In the genomic region with DNA sequence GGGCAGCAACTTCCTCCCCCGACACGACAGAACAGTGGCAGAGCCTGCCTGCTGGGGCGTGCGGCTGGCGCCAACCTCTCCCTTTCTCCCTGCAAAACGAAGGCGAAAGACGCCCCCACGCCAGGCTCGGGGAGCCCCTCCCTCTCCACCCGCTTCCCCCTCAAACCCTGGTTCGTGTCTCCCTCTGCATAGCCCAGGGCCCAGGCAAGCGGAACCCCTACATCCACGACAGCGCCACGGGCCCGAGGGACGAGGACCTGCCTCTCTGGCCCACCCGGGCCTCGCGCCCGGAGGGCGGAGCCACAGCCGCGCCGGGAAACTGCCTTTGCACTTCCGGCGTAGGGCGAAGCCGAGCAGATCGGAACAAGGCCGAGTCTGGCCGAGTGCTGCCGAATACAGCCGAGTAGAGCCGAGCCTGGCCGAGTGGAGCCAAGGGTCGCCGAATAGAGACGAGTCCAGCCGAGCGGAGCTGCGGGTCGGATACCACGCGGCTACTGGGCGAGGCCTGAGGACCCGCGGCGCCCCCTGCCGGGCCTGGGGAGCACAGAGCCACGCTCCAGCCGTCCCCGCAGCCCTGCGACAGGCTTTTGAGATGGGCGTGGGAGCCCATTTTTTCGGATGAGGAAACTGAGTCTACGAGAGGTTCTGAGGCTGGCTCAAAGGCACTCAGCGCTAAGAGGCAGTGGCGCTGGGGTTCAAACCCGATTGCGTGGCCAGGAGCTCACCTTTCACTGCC, we compare ENCODE assay signal across 1 cellular context.
A peak's percentile ranks its signal among the peaks of the same experiment; 100 is the strongest.
TF ChIP-seq lines count a peak whose summit lies in the region.

No MANE protein-coding gene starts in this region.

TF ChIP-seq in HepG2, 621 proteins besides CTCF, POLR2A, EP300 and RAD21 (continued from another document and continues in another):
- TF ChIP-seq, protein P1, sequence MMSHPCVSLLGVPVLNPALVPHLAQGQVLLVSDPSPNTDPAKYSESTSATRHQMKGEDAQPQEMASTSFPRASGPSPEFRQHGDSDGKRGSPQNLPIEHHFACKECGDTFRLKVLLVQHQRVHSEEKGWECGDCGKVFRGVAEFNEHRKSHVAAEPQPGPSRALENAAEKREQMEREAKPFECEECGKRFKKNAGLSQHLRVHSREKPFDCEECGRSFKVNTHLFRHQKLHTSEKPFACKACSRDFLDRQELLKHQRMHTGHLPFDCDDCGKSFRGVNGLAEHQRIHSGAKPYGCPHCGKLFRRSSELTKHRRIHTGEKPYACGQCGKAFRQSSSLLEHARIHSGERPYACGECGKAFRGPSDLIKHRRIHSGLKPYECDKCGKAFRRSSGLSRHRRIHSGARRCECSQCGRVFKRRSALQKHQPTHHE (CRISPR knock-in tag; IDR thresholded peaks at IDR 0.05; ENCODE audit: borderline replicate concordance) = peak; percentile 42; the same call in 1 of the 2 replicates
- TF ChIP-seq, protein P2, sequence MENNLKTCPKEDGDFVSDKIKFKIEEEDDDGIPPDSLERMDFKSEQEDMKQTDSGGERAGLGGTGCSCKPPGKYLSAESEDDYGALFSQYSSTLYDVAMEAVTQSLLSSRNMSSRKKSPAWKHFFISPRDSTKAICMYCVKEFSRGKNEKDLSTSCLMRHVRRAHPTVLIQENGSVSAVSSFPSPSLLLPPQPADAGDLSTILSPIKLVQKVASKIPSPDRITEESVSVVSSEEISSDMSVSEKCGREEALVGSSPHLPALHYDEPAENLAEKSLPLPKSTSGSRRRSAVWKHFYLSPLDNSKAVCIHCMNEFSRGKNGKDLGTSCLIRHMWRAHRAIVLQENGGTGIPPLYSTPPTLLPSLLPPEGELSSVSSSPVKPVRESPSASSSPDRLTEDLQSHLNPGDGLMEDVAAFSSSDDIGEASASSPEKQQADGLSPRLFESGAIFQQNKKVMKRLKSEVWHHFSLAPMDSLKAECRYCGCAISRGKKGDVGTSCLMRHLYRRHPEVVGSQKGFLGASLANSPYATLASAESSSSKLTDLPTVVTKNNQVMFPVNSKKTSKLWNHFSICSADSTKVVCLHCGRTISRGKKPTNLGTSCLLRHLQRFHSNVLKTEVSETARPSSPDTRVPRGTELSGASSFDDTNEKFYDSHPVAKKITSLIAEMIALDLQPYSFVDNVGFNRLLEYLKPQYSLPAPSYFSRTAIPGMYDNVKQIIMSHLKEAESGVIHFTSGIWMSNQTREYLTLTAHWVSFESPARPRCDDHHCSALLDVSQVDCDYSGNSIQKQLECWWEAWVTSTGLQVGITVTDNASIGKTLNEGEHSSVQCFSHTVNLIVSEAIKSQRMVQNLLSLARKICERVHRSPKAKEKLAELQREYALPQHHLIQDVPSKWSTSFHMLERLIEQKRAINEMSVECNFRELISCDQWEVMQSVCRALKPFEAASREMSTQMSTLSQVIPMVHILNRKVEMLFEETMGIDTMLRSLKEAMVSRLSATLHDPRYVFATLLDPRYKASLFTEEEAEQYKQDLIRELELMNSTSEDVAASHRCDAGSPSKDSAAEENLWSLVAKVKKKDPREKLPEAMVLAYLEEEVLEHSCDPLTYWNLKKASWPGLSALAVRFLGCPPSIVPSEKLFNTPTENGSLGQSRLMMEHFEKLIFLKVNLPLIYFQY (CRISPR knock-in tag; IDR thresholded peaks at IDR 0.05; ENCODE audit: borderline replicate concordance) = peak; percentile 41; the same call in 1 of the 2 replicates
- TF ChIP-seq, protein P3, sequence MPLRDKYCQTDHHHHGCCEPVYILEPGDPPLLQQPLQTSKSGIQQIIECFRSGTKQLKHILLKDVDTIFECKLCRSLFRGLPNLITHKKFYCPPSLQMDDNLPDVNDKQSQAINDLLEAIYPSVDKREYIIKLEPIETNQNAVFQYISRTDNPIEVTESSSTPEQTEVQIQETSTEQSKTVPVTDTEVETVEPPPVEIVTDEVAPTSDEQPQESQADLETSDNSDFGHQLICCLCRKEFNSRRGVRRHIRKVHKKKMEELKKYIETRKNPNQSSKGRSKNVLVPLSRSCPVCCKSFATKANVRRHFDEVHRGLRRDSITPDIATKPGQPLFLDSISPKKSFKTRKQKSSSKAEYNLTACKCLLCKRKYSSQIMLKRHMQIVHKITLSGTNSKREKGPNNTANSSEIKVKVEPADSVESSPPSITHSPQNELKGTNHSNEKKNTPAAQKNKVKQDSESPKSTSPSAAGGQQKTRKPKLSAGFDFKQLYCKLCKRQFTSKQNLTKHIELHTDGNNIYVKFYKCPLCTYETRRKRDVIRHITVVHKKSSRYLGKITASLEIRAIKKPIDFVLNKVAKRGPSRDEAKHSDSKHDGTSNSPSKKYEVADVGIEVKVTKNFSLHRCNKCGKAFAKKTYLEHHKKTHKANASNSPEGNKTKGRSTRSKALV (CRISPR knock-in tag; IDR thresholded peaks at IDR 0.05) = peak; percentile 88
- TF ChIP-seq MYC (CRISPR knock-in tag; IDR thresholded peaks at IDR 0.05; ENCODE audit: borderline replicate concordance) (peak; percentile 98), GATAD1 (CRISPR knock-in tag; IDR thresholded peaks at IDR 0.05) (peak; percentile 62), ZNF251 (CRISPR knock-in tag; IDR thresholded peaks at IDR 0.05) (0 out of 2 replicates have a peak, but pooled peaks have one; percentile 54), NFE2 (CRISPR knock-in tag; IDR thresholded peaks at IDR 0.05) (no peak), ATF1 (CRISPR knock-in tag; IDR thresholded peaks at IDR 0.05) (no peak), ZNF788 (CRISPR knock-in tag; IDR thresholded peaks at IDR 0.05; ENCODE audit: borderline replicate concordance) (0 out of 2 replicates have a peak, but pooled peaks have one; percentile 44), EED (CRISPR knock-in tag; IDR thresholded peaks at IDR 0.05) (no peak), MIXL1 (CRISPR knock-in tag; IDR thresholded peaks at IDR 0.05) (no peak), NPAS2 (CRISPR knock-in tag; IDR thresholded peaks at IDR 0.05; ENCODE audit: borderline replicate concordance) (no peak), HNF4G (IDR thresholded peaks at IDR 0.05; ENCODE audit: borderline replicate concordance, low read depth, low read length) (peak; percentile 81), HNF4G (CRISPR knock-in tag; IDR thresholded peaks at IDR 0.05; ENCODE audit: borderline replicate concordance, low read depth) (peak; percentile 34), CBX2 (IDR thresholded peaks at IDR 0.05; ENCODE audit: low read depth, low read length) (no peak), CBX2 (CRISPR knock-in tag; IDR thresholded peaks at IDR 0.05; ENCODE audit: low read depth) (no peak), ADNP (CRISPR knock-in tag; IDR thresholded peaks at IDR 0.05) (peak; percentile 46; the same call in 1 of the 2 replicates), NFKBIZ (CRISPR knock-in tag; IDR thresholded peaks at IDR 0.05) (no peak), KLF13 (CRISPR knock-in tag; IDR thresholded peaks at IDR 0.05) (no peak), ZNF431 (CRISPR knock-in tag; IDR thresholded peaks at IDR 0.05; ENCODE audit: borderline replicate concordance, low read depth) (peak; percentile 71; the same call in 1 of the 2 replicates), ZMYM3 (CRISPR knock-in tag; IDR thresholded peaks at IDR 0.05) (peak; percentile 87; the same call in 1 of the 2 replicates), SIN3A (IDR thresholded peaks at IDR 0.05; ENCODE audit: borderline replicate concordance, low read depth, low read length) (peak; percentile 47; the same call in 1 of the 2 replicates), ZNF547 (CRISPR knock-in tag; IDR thresholded peaks at IDR 0.05) (0 out of 2 replicates have a peak, but pooled peaks have one; percentile 79), ZFAT (CRISPR knock-in tag; conservative IDR thresholded peaks at IDR 0.05) (no peak), TBX3 (IDR thresholded peaks at IDR 0.05; ENCODE audit: borderline replicate concordance) (no peak), GTF2F1 (IDR thresholded peaks at IDR 0.05; ENCODE audit: low read length) (no peak), ZKSCAN1 (IDR thresholded peaks at IDR 0.05; ENCODE audit: low read length) (no peak), ZNF207 (IDR thresholded peaks at IDR 0.05; ENCODE audit: borderline replicate concordance) (no peak), SOX5 (CRISPR knock-in tag; IDR thresholded peaks at IDR 0.05; ENCODE audit: borderline replicate concordance) (no peak; the same call in 1 of the 2 replicates), KMT2A (CRISPR knock-in tag; IDR thresholded peaks at IDR 0.05) (no peak)
- TF ChIP-seq, protein P4, sequence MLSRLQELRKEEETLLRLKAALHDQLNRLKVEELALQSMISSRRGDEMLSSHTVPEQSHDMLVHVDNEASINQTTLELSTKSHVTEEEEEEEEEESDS (CRISPR knock-in tag; IDR thresholded peaks at IDR 0.05; ENCODE audit: borderline replicate concordance) = no peak
- TF ChIP-seq, protein P5, sequence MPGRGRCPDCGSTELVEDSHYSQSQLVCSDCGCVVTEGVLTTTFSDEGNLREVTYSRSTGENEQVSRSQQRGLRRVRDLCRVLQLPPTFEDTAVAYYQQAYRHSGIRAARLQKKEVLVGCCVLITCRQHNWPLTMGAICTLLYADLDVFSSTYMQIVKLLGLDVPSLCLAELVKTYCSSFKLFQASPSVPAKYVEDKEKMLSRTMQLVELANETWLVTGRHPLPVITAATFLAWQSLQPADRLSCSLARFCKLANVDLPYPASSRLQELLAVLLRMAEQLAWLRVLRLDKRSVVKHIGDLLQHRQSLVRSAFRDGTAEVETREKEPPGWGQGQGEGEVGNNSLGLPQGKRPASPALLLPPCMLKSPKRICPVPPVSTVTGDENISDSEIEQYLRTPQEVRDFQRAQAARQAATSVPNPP (CRISPR knock-in tag; IDR thresholded peaks at IDR 0.05) = no peak
- TF ChIP-seq, protein P6, sequence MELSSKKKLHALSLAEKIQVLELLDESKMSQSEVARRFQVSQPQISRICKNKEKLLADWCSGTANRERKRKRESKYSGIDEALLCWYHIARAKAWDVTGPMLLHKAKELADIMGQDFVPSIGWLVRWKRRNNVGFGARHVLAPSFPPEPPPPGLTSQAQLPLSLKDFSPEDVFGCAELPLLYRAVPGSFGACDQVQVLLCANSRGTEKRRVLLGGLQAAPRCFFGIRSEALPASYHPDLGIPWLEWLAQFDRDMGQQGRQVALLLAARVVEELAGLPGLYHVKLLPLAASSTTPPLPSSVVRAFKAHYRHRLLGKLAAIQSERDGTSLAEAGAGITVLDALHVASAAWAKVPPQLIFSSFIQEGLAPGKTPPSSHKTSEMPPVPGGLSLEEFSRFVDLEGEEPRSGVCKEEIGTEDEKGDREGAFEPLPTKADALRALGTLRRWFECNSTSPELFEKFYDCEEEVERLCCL (CRISPR knock-in tag; IDR thresholded peaks at IDR 0.05; ENCODE audit: borderline replicate concordance) = no peak
- TF ChIP-seq, protein P7, sequence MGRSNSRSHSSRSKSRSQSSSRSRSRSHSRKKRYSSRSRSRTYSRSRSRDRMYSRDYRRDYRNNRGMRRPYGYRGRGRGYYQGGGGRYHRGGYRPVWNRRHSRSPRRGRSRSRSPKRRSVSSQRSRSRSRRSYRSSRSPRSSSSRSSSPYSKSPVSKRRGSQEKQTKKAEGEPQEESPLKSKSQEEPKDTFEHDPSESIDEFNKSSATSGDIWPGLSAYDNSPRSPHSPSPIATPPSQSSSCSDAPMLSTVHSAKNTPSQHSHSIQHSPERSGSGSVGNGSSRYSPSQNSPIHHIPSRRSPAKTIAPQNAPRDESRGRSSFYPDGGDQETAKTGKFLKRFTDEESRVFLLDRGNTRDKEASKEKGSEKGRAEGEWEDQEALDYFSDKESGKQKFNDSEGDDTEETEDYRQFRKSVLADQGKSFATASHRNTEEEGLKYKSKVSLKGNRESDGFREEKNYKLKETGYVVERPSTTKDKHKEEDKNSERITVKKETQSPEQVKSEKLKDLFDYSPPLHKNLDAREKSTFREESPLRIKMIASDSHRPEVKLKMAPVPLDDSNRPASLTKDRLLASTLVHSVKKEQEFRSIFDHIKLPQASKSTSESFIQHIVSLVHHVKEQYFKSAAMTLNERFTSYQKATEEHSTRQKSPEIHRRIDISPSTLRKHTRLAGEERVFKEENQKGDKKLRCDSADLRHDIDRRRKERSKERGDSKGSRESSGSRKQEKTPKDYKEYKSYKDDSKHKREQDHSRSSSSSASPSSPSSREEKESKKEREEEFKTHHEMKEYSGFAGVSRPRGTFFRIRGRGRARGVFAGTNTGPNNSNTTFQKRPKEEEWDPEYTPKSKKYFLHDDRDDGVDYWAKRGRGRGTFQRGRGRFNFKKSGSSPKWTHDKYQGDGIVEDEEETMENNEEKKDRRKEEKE (IDR thresholded peaks at IDR 0.05) = no peak
- TF ChIP-seq, protein P8, sequence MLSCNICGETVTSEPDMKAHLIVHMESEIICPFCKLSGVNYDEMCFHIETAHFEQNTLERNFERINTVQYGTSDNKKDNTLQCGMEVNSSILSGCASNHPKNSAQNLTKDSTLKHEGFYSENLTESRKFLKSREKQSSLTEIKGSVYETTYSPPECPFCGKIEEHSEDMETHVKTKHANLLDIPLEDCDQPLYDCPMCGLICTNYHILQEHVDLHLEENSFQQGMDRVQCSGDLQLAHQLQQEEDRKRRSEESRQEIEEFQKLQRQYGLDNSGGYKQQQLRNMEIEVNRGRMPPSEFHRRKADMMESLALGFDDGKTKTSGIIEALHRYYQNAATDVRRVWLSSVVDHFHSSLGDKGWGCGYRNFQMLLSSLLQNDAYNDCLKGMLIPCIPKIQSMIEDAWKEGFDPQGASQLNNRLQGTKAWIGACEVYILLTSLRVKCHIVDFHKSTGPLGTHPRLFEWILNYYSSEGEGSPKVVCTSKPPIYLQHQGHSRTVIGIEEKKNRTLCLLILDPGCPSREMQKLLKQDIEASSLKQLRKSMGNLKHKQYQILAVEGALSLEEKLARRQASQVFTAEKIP (CRISPR knock-in tag; IDR thresholded peaks at IDR 0.05; ENCODE audit: borderline replicate concordance) = no peak
- TF ChIP-seq, protein P9, sequence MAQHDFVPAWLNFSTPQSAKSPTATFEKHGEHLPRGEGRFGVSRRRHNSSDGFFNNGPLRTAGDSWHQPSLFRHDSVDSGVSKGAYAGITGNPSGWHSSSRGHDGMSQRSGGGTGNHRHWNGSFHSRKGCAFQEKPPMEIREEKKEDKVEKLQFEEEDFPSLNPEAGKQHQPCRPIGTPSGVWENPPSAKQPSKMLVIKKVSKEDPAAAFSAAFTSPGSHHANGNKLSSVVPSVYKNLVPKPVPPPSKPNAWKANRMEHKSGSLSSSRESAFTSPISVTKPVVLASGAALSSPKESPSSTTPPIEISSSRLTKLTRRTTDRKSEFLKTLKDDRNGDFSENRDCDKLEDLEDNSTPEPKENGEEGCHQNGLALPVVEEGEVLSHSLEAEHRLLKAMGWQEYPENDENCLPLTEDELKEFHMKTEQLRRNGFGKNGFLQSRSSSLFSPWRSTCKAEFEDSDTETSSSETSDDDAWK (CRISPR knock-in tag; IDR thresholded peaks at IDR 0.05) = no peak
- TF ChIP-seq, protein P10, sequence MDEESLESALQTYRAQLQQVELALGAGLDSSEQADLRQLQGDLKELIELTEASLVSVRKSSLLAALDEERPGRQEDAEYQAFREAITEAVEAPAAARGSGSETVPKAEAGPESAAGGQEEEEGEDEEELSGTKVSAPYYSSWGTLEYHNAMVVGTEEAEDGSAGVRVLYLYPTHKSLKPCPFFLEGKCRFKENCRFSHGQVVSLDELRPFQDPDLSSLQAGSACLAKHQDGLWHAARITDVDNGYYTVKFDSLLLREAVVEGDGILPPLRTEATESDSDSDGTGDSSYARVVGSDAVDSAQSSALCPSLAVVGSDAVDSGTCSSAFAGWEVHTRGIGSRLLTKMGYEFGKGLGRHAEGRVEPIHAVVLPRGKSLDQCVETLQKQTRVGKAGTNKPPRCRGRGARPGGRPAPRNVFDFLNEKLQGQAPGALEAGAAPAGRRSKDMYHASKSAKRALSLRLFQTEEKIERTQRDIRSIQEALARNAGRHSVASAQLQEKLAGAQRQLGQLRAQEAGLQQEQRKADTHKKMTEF (CRISPR knock-in tag; IDR thresholded peaks at IDR 0.05) = peak; percentile 91
- TF ChIP-seq, protein P11, sequence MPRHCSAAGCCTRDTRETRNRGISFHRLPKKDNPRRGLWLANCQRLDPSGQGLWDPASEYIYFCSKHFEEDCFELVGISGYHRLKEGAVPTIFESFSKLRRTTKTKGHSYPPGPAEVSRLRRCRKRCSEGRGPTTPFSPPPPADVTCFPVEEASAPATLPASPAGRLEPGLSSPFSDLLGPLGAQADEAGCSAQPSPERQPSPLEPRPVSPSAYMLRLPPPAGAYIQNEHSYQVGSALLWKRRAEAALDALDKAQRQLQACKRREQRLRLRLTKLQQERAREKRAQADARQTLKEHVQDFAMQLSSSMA (CRISPR knock-in tag; IDR thresholded peaks at IDR 0.05) = peak; percentile 90
